In genomic region chr12:114481200-114481535, GRCh38 we compare ENCODE assay signal across 15 cellular contexts.
DNase-seq lines count a peak whose midpoint lies in the region; ATAC-seq, FAIRE-seq and TF ChIP-seq lines count a peak whose summit lies in the region.
"Had no signal": no experiment of that assay in that cellular context is flagged by ENCODE, and none has a peak within 500 bp of the region (broad histone marks: within the 10 kb centered on the region; RNA-seq: fewer than 3 reads in every experiment).

No MANE protein-coding gene starts in this region.

- peaks cover 11% of the 10 kb centered on the region for H3K4me1 Mint-ChIP-seq in activated CD8-positive, alpha-beta T cell treated with anti-CD3 and anti-CD28 coated beads for 36 hours (ENCODE audit: low read depth)
- H3K4me1 Mint-ChIP-seq in activated T-cell treated with anti-CD3 and anti-CD28 coated beads, Interleukin-2, amount 50 U/mL, for 24 hours (ENCODE audit: low read depth) = peaks cover 10% of the 10 kb centered on the region

- ATAC-seq in activated CD8-positive, alpha-beta T cell treated with anti-CD3 and anti-CD28 coated beads for 36 hours = no peak
- ATAC-seq: activated CD8-positive, alpha-beta T cell treated with anti-CD3 and anti-CD28 coated beads, Interleukin-2, amount 10 ng/mL, durations not matched to agents 7 days and 5 days; stimulated activated naive CD8-positive, alpha-beta T cell treated with anti-CD3 and anti-CD28 coated beads, Interleukin-15, amount 100 ng/mL, for 72 hours had no signal

- peak overlapping the region; percentile 39 for H2AFZ ChIP-seq in mammary epithelial cell (ENCODE audit: low read depth, low read length)

- in situ Hi-C loops in mammary epithelial cell (cut with MboI; ENCODE audit: low sequenced_read_pairs in 2 of 2) = no loop called here

- WGBS in mammary epithelial cell (ENCODE audit: low coverage, missing lambda C conversion rate) = 7% methylated on average over 5 of the region's 6 CpGs

- intact Hi-C loops in A673 (cut with micrococcal nuclease; ENCODE audit: unreplicated experiment) = no loop called here
- intact Hi-C loops in mammary epithelial cell (cut with micrococcal nuclease) = no loop called here
- intact Hi-C loops in activated CD8-positive, alpha-beta T cell treated with anti-CD3 and anti-CD28 coated beads for 36 hours (cut with micrococcal nuclease) = no loop called here

- peak overlapping the region; percentile 34 for H3K4me3 ChIP-seq in A673 (ENCODE audit: low read depth, low read length, poor library complexity, severe bottlenecking)
- no peak overlapping the region for H3K4me3 ChIP-seq in mammary epithelial cell (replicated peaks in 1 of 3; ENCODE audit: insufficient read depth in 1 of 3, low read depth in 2 of 3, low read length in 3 of 3)
- H3K4me3 ChIP-seq in BE2C (ENCODE audit: low read depth, low read length) = no peak overlapping the region

- no peaks in the 10 kb centered on the region for H4K20me1 ChIP-seq in mammary epithelial cell (ENCODE audit: insufficient read depth, low read length)

- TF ChIP-seq POLR2A in GM12891 (IDR thresholded peaks at IDR 0.05; ENCODE audit: low read depth, low read length) = no peak

- H3K9ac ChIP-seq in mammary epithelial cell (ENCODE audit: insufficient read depth, low read length) = no peak overlapping the region

- H3K36me3 ChIP-seq in A673 (ENCODE audit: insufficient read depth, low read length, poor library complexity, severe bottlenecking) (no peaks in the 10 kb centered on the region), mammary epithelial cell (ENCODE audit: insufficient read depth, low read length) (no peaks in the 10 kb centered on the region), BE2C (no peaks in the 10 kb centered on the region)

- H3K9me3 ChIP-seq in A673 (ENCODE audit: low read depth, low read length, poor library complexity, severe bottlenecking) (no peaks in the 10 kb centered on the region), mammary epithelial cell (replicated peaks; ENCODE audit: insufficient read depth, low read length) (no peaks in the 10 kb centered on the region), BE2C (no peaks in the 10 kb centered on the region)

- H3K27me3 Mint-ChIP-seq in activated CD8-positive, alpha-beta T cell treated with anti-CD3 and anti-CD28 coated beads for 36 hours = peaks cover 54% of the 10 kb centered on the region
- peaks cover 71% of the 10 kb centered on the region for H3K27me3 Mint-ChIP-seq in activated T-cell treated with anti-CD3 and anti-CD28 coated beads, Interleukin-2, amount 50 U/mL, for 24 hours

- no peak for DNase-seq in A673 (ENCODE audit: low spot score)
- peak; percentile 6 for DNase-seq in ELF-1 (ENCODE audit: low read depth, low spot score)
- DNase-seq in mammary epithelial cell = no peak
- DNase-seq in myocyte (ENCODE audit: low read depth) = peak; percentile 6
- DNase-seq in GM12891 (ENCODE audit: insufficient read length, low spot score) = no peak
- no peak for DNase-seq in BE2C
- DNase-seq in activated CD8-positive, alpha-beta T cell treated with anti-CD3 and anti-CD28 coated beads for 36 hours = no peak
- DNase-seq in activated T-cell treated with anti-CD3 and anti-CD28 coated beads, Interleukin-2, amount 50 U/mL, for 24 hours = no peak
- DNase-seq: activated CD8-positive, alpha-beta T cell treated with anti-CD3 and anti-CD28 coated beads, Interleukin-2, amount 10 ng/mL, durations not matched to agents 7 days and 5 days; C1 segment of cervical spinal cord; DND-41; NCI-H2081 treated with DMSO at 0.1 percent for 48 hours; stimulated activated naive CD8-positive, alpha-beta T cell treated with anti-CD3 and anti-CD28 coated beads, Interleukin-15, amount 100 ng/mL, for 72 hours had no signal

- dilution Hi-C loops in mammary epithelial cell (cut with HindIII; ENCODE audit: low sequenced_read_pairs) = no loop called here

- POLR2A ChIA-PET in A673 (lab: Charles Lee; ENCODE audit: low non-redundant PET) = no interaction called here
- POLR2A ChIA-PET in activated CD8-positive, alpha-beta T cell treated with anti-CD3 and anti-CD28 coated beads for 36 hours (lab: Charles Lee) = no interaction called here

- H3K27ac ChIP-seq in A673 (ENCODE audit: low read depth, low read length, poor library complexity, severe bottlenecking) (no peak overlapping the region), mammary epithelial cell (ENCODE audit: insufficient read depth, low read depth, low read length) (no peak overlapping the region)
- H3K27ac ChIP-seq: coronary artery, SK-N-MC had no signal

- CTCF ChIA-PET in A673 (lab: Charles Lee) (no interaction called here), mammary epithelial cell (lab: Charles Lee; ENCODE audit: low non-redundant PET) (interaction anchor here (0.6 kb wide), 1 partner anchor 171 kb away, joined by 4 read pairs; no protein-coding TSS in a partner anchor)
- CTCF ChIA-PET in activated CD8-positive, alpha-beta T cell treated with anti-CD3 and anti-CD28 coated beads for 36 hours (lab: Charles Lee) = interaction anchor here (1.4 kb wide), 1 partner anchor 501 kb away, joined by 5 read pairs; no protein-coding TSS in a partner anchor

- H3K4me3 Mint-ChIP-seq in activated CD8-positive, alpha-beta T cell treated with anti-CD3 and anti-CD28 coated beads for 36 hours = no peak overlapping the region
- no peak overlapping the region for H3K4me3 Mint-ChIP-seq in activated T-cell treated with anti-CD3 and anti-CD28 coated beads, Interleukin-2, amount 50 U/mL, for 24 hours
- H3K4me3 Mint-ChIP-seq: activated CD8-positive, alpha-beta T cell treated with anti-CD3 and anti-CD28 coated beads, Interleukin-2, amount 10 ng/mL, durations not matched to agents 7 days and 5 days had no signal

- BruUV-seq in A673 (replicated peaks; lab: Mats Ljungman, UMichigan) (no TSS peak), mammary epithelial cell (replicated peaks; lab: Mats Ljungman, UMichigan) (no TSS peak)

- TF ChIP-seq CTCF in A673 (conservative IDR thresholded peaks at IDR 0.05; ENCODE audit: low read depth, low read length) = no peak
- no peak for TF ChIP-seq CTCF in mammary epithelial cell (conservative IDR thresholded peaks at IDR 0.05 in 1 of 2, IDR thresholded peaks at IDR 0.05 in 1 of 2; ENCODE audit: extremely low read depth in 1 of 2, insufficient read depth in 1 of 2, low read depth in 1 of 2, low read length in 2 of 2)
- TF ChIP-seq CTCF in BE2C (IDR thresholded peaks at IDR 0.05; ENCODE audit: low read depth, low read length) = no peak
- no peak for TF ChIP-seq CTCF in activated CD8-positive, alpha-beta T cell treated with anti-CD3 and anti-CD28 coated beads for 36 hours (IDR thresholded peaks at IDR 0.05)

- H3K27ac Mint-ChIP-seq in activated CD8-positive, alpha-beta T cell treated with anti-CD3 and anti-CD28 coated beads for 36 hours = no peak overlapping the region
- H3K27ac Mint-ChIP-seq in activated T-cell treated with anti-CD3 and anti-CD28 coated beads, Interleukin-2, amount 50 U/mL, for 24 hours = no peak overlapping the region
- H3K27ac Mint-ChIP-seq: activated CD8-positive, alpha-beta T cell treated with anti-CD3 and anti-CD28 coated beads, Interleukin-2, amount 10 ng/mL, durations not matched to agents 7 days and 5 days; stimulated activated naive CD8-positive, alpha-beta T cell treated with anti-CD3 and anti-CD28 coated beads, Interleukin-15, amount 100 ng/mL, for 72 hours had no signal

- H3K4me2 ChIP-seq in mammary epithelial cell (ENCODE audit: insufficient read depth, low read depth, low read length) = no peak overlapping the region

- no peak for FAIRE-seq in GM12891 (lab: Jason Lieb, UNC)

- H3K4me1 ChIP-seq in A673 (ENCODE audit: insufficient read depth, low read length, poor library complexity, severe bottlenecking) (no peaks in the 10 kb centered on the region), mammary epithelial cell (ENCODE audit: insufficient read depth, low read length) (no peaks in the 10 kb centered on the region), BE2C (no peaks in the 10 kb centered on the region)

- no peaks in the 10 kb centered on the region for H3K9me3 Mint-ChIP-seq in activated CD8-positive, alpha-beta T cell treated with anti-CD3 and anti-CD28 coated beads for 36 hours
- peaks cover 2% of the 10 kb centered on the region for H3K9me3 Mint-ChIP-seq in activated T-cell treated with anti-CD3 and anti-CD28 coated beads, Interleukin-2, amount 50 U/mL, for 24 hours
- H3K9me3 Mint-ChIP-seq: stimulated activated naive CD8-positive, alpha-beta T cell treated with anti-CD3 and anti-CD28 coated beads, Interleukin-15, amount 100 ng/mL, for 72 hours had no signal

- H3K27me3 ChIP-seq in A673 (replicated peaks; ENCODE audit: insufficient read depth, low read depth, low read length, poor library complexity) (peaks cover 53% of the 10 kb centered on the region), mammary epithelial cell (ENCODE audit: insufficient read depth, low read length) (peaks cover 16% of the 10 kb centered on the region), BE2C (peaks cover 66% of the 10 kb centered on the region)

- no peaks in the 10 kb centered on the region for H3K79me2 ChIP-seq in mammary epithelial cell (ENCODE audit: insufficient read depth, low read length)

- no peaks in the 10 kb centered on the region for H3K36me3 Mint-ChIP-seq in activated CD8-positive, alpha-beta T cell treated with anti-CD3 and anti-CD28 coated beads for 36 hours (ENCODE audit: low read depth)
- no peaks in the 10 kb centered on the region for H3K36me3 Mint-ChIP-seq in activated T-cell treated with anti-CD3 and anti-CD28 coated beads, Interleukin-2, amount 50 U/mL, for 24 hours (ENCODE audit: low read depth)

TF ChIP-seq in GM12891, 5 proteins besides CTCF, POLR2A, EP300 and RAD21:
- no peak for TF ChIP-seq SPI1 (IDR thresholded peaks at IDR 0.05; ENCODE audit: low read depth, low read length)
- TF ChIP-seq POLR2AphosphoS5 (IDR thresholded peaks at IDR 0.05; ENCODE audit: low read depth, low read length) = no peak
- TF ChIP-seq POU2F2 (IDR thresholded peaks at IDR 0.05; ENCODE audit: low read depth, low read length) = no peak
- TF ChIP-seq PAX5 (IDR thresholded peaks at IDR 0.05; ENCODE audit: insufficient read depth, low read length, severe bottlenecking) = no peak
- TF ChIP-seq TAF1 (IDR thresholded peaks at IDR 0.05; ENCODE audit: low read depth, low read length) = no peak

Comparison
In these comparisons a context has a peak if more than half of its experiments do, and no peak if none do; other contexts are left out.
1. DNase-seq: peak in ELF-1 (single experiment) and myocyte (single experiment); none in A673 (single experiment), mammary epithelial cell (single experiment), GM12891 (single experiment), BE2C (single experiment), activated CD8-positive, alpha-beta T cell treated with anti-CD3 and anti-CD28 coated beads for 36 hours (single experiment) and activated T-cell treated with anti-CD3 and anti-CD28 coated beads, Interleukin-2, amount 50 U/mL, for 24 hours (single experiment).